ENCODE assay signal across 8 cellular contexts in genomic region chr2:241860184-241861078, GRCh38. TPM values are rescaled to one million over a fixed set of nuclear protein-coding genes. Genes with fewer than 3 reads are reported as not detected.
DNase-seq lines count a peak whose midpoint lies in the region; ATAC-seq and TF ChIP-seq lines count a peak whose summit lies in the region.

No MANE protein-coding gene starts in this region.

- no peaks in the 10 kb centered on the region for H3K9me2 ChIP-seq in GM23338 (ENCODE audit: insufficient read depth)

- H3K4me3 Mint-ChIP-seq in activated T-cell treated with anti-CD3 and anti-CD28 coated beads, Interleukin-2, amount 50 U/mL, for 24 hours: peak overlapping the region; percentile 88
- peak overlapping the region; percentile 82 for H3K4me3 Mint-ChIP-seq in activated CD8-positive, alpha-beta T cell treated with anti-CD3 and anti-CD28 coated beads for 36 hours
- H3K4me3 Mint-ChIP-seq in GM23338: no peak overlapping the region

- H3K4me1 ChIP-seq in lower lobe of right lung (peaks cover 20% of the 10 kb centered on the region), uterus (peaks cover 0 to 14% of the 10 kb centered on the region in 2 donors), GM23338 (ENCODE audit: insufficient read depth) (peaks cover 7% of the 10 kb centered on the region; the same call in 1 of the 2 replicates)

- ATAC-seq in activated CD8-positive, alpha-beta T cell treated with anti-CD3 and anti-CD28 coated beads for 36 hours: peak; percentile 38
- ATAC-seq in lower lobe of right lung (peak in 1 of 2 donors; percentile 9), GM23338 (no peak), esophagus mucosa (no peak), HG03469 (IDR thresholded peaks at IDR 0.05; ENCODE audit: unreplicated experiment) (no peak)

- POLR2A ChIA-PET in activated CD8-positive, alpha-beta T cell treated with anti-CD3 and anti-CD28 coated beads for 36 hours (lab: Charles Lee): interaction anchor here (0.9 to 3.0 kb wide), 9 partner anchors 8 to 173 kb away, joined by 3 to 12 read pairs (median 5); no protein-coding TSS in a partner anchor

- peaks cover 13% of the 10 kb centered on the region; the same call in 1 of the 2 replicates for H3F3A ChIP-seq in GM23338 (replicated peaks; ENCODE audit: low read depth)

- H3K4me1 Mint-ChIP-seq in activated T-cell treated with anti-CD3 and anti-CD28 coated beads, Interleukin-2, amount 50 U/mL, for 24 hours (ENCODE audit: low read depth): peaks cover 76% of the 10 kb centered on the region
- H3K4me1 Mint-ChIP-seq in activated CD8-positive, alpha-beta T cell treated with anti-CD3 and anti-CD28 coated beads for 36 hours (ENCODE audit: low read depth): peaks cover 71% of the 10 kb centered on the region
- peaks cover 24% of the 10 kb centered on the region for H3K4me1 Mint-ChIP-seq in GM23338

- peak overlapping the region; percentile 39 for H3K4me3 ChIP-seq in lower lobe of right lung
- H3K4me3 ChIP-seq in uterus: peak overlapping the region; percentile 6 to 31
- H3K4me3 ChIP-seq in GM23338: no peak overlapping the region

- DNase-seq in activated T-cell treated with anti-CD3 and anti-CD28 coated beads, Interleukin-2, amount 50 U/mL, for 24 hours: no peak
- DNase-seq in activated T-cell treated with anti-CD3 and anti-CD28 coated beads for 4 hours (no peak), lower lobe of right lung (peak; percentile 37), uterus (peak in 1 of 2 donors; percentile 34), GM23338 (ENCODE audit: low spot score) (no peak)
- DNase-seq in activated CD8-positive, alpha-beta T cell treated with anti-CD3 and anti-CD28 coated beads for 36 hours: no peak

- CTCF ChIA-PET in activated CD8-positive, alpha-beta T cell treated with anti-CD3 and anti-CD28 coated beads for 36 hours (lab: Charles Lee): interaction anchor here (0.7 to 1.9 kb wide), 6 partner anchors 9 to 158 kb away, joined by 3 to 8 read pairs (median 6); partner anchors contain the start of genes ING5 and RTP5

- peak overlapping the region; percentile 97 for H3K27ac Mint-ChIP-seq in activated T-cell treated with anti-CD3 and anti-CD28 coated beads, Interleukin-2, amount 50 U/mL, for 24 hours
- H3K27ac Mint-ChIP-seq in activated CD8-positive, alpha-beta T cell treated with anti-CD3 and anti-CD28 coated beads for 36 hours: peak overlapping the region; percentile 92
- no peak overlapping the region for H3K27ac Mint-ChIP-seq in GM23338

- H3K27ac ChIP-seq in lower lobe of right lung: peak overlapping the region; percentile 80
- H3K27ac ChIP-seq in uterus: peak overlapping the region; percentile 95 to 96
- H3K27ac ChIP-seq in GM23338 (ENCODE audit: low read depth): no peak overlapping the region

- no peak overlapping the region for H2AFZ ChIP-seq in GM23338

- no peak overlapping the region for H3K4me2 ChIP-seq in GM23338

- H3K36me3 ChIP-seq in lower lobe of right lung: no peaks in the 10 kb centered on the region
- no peaks in the 10 kb centered on the region for H3K36me3 ChIP-seq in uterus
- no peaks in the 10 kb centered on the region for H3K36me3 ChIP-seq in GM23338 (ENCODE audit: insufficient read depth)

- H3K9me3 ChIP-seq in lower lobe of right lung (no peaks in the 10 kb centered on the region), uterus (no peaks in the 10 kb centered on the region)

- TF ChIP-seq CTCF in activated CD8-positive, alpha-beta T cell treated with anti-CD3 and anti-CD28 coated beads for 36 hours (IDR thresholded peaks at IDR 0.05): no peak
- TF ChIP-seq CTCF in lower lobe of right lung (IDR thresholded peaks at IDR 0.05) (no peak), uterus (IDR thresholded peaks at IDR 0.05) (no peak), GM23338 (conservative IDR thresholded peaks at IDR 0.05; ENCODE audit: low read depth in 2 of 2) (no peak)

- no peaks in the 10 kb centered on the region for H4K20me1 ChIP-seq in GM23338 (replicated peaks; ENCODE audit: insufficient read depth)

- peaks cover 25% of the 10 kb centered on the region for H3K36me3 Mint-ChIP-seq in activated T-cell treated with anti-CD3 and anti-CD28 coated beads, Interleukin-2, amount 50 U/mL, for 24 hours (ENCODE audit: low read depth)
- peaks cover 6% of the 10 kb centered on the region for H3K36me3 Mint-ChIP-seq in activated CD8-positive, alpha-beta T cell treated with anti-CD3 and anti-CD28 coated beads for 36 hours (ENCODE audit: low read depth)
- no peaks in the 10 kb centered on the region; the same call in 2 of the 3 replicates for H3K36me3 Mint-ChIP-seq in GM23338 (ENCODE audit: low read depth)

- intact Hi-C loops in activated CD8-positive, alpha-beta T cell treated with anti-CD3 and anti-CD28 coated beads for 36 hours (cut with micrococcal nuclease): loop anchor here (10.0 kb wide), 1 partner anchor 126 kb away; the partner anchor contains the start of gene D2HGDH
- intact Hi-C loops in lower lobe of right lung (cut with DNase I) (no loop called here), uterus (cut with DNase I; ENCODE audit: low total_unique reads) (no loop called here)

- no peaks in the 10 kb centered on the region for H3K27me3 Mint-ChIP-seq in activated T-cell treated with anti-CD3 and anti-CD28 coated beads, Interleukin-2, amount 50 U/mL, for 24 hours
- H3K27me3 Mint-ChIP-seq in activated CD8-positive, alpha-beta T cell treated with anti-CD3 and anti-CD28 coated beads for 36 hours: peaks cover 18% of the 10 kb centered on the region
- H3K27me3 Mint-ChIP-seq in GM23338 (ENCODE audit: insufficient read depth, low read depth, poor library complexity): peaks cover 19% of the 10 kb centered on the region

- H3K9me3 Mint-ChIP-seq in activated T-cell treated with anti-CD3 and anti-CD28 coated beads, Interleukin-2, amount 50 U/mL, for 24 hours: peaks cover 8% of the 10 kb centered on the region
- H3K9me3 Mint-ChIP-seq in activated CD8-positive, alpha-beta T cell treated with anti-CD3 and anti-CD28 coated beads for 36 hours: peaks cover 10% of the 10 kb centered on the region
- H3K9me3 Mint-ChIP-seq in GM23338: peaks cover 5% of the 10 kb centered on the region

- H3K27me3 ChIP-seq in lower lobe of right lung (ENCODE audit: low read depth): peaks cover 30% of the 10 kb centered on the region
- peaks cover 0 to 5% of the 10 kb centered on the region in 2 donors for H3K27me3 ChIP-seq in uterus
- no peaks in the 10 kb centered on the region for H3K27me3 ChIP-seq in GM23338 (ENCODE audit: insufficient read depth)

- no peaks in the 10 kb centered on the region for H3K79me2 ChIP-seq in GM23338 (replicated peaks; ENCODE audit: insufficient read depth)

- TF ChIP-seq POLR2A in uterus (IDR thresholded peaks at IDR 0.05): no peak

TF ChIP-seq in GM23338, 12 proteins besides CTCF, POLR2A, EP300 and RAD21 (continues in another document):
- no peak for TF ChIP-seq CREB1 (CRISPR knock-in tag; IDR thresholded peaks at IDR 0.05; ENCODE audit: low read depth)
- no peak for TF ChIP-seq NANOG (IDR thresholded peaks at IDR 0.05; ENCODE audit: borderline replicate concordance)
- TF ChIP-seq EZH2phosphoT487 (IDR thresholded peaks at IDR 0.05; ENCODE audit: unreplicated experiment): no peak
- no peak for TF ChIP-seq STAT1 (IDR thresholded peaks at IDR 0.05; ENCODE audit: unreplicated experiment)
- no peak for TF ChIP-seq ZNF114 (CRISPR knock-in tag; IDR thresholded peaks at IDR 0.05)
- TF ChIP-seq, protein P1, sequence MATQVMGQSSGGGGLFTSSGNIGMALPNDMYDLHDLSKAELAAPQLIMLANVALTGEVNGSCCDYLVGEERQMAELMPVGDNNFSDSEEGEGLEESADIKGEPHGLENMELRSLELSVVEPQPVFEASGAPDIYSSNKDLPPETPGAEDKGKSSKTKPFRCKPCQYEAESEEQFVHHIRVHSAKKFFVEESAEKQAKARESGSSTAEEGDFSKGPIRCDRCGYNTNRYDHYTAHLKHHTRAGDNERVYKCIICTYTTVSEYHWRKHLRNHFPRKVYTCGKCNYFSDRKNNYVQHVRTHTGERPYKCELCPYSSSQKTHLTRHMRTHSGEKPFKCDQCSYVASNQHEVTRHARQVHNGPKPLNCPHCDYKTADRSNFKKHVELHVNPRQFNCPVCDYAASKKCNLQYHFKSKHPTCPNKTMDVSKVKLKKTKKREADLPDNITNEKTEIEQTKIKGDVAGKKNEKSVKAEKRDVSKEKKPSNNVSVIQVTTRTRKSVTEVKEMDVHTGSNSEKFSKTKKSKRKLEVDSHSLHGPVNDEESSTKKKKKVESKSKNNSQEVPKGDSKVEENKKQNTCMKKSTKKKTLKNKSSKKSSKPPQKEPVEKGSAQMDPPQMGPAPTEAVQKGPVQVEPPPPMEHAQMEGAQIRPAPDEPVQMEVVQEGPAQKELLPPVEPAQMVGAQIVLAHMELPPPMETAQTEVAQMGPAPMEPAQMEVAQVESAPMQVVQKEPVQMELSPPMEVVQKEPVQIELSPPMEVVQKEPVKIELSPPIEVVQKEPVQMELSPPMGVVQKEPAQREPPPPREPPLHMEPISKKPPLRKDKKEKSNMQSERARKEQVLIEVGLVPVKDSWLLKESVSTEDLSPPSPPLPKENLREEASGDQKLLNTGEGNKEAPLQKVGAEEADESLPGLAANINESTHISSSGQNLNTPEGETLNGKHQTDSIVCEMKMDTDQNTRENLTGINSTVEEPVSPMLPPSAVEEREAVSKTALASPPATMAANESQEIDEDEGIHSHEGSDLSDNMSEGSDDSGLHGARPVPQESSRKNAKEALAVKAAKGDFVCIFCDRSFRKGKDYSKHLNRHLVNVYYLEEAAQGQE (IDR thresholded peaks at IDR 0.05; ENCODE audit: unreplicated experiment): no peak
- TF ChIP-seq EZH2 (IDR thresholded peaks at IDR 0.05; ENCODE audit: low read depth, unreplicated experiment): no peak

RNA-seq across cellular contexts. Expression of gene PDCD1, which starts 1.7 kb away (rescaled TPM):
- 10 to 100 TPM; 19.4 to 20.3 TPM for total RNA-seq in activated CD8-positive, alpha-beta T cell treated with anti-CD3 and anti-CD28 coated beads for 36 hours
- total RNA-seq in lower lobe of right lung (1.4 TPM), uterus (under 1 TPM in 1 of 4 donors, not detected in 3; 0.21 TPM), esophagus mucosa (0.20 TPM)
- 0.38 and 1.8 TPM in 2 replicates for total RNA-seq in GM23338 (2014; rRNA removed; shearing (Covaris generic))
- polyA plus RNA-seq in GM23338 (2016; fragmentation: Nextera tagmentation; extraction: Ambion mirVana): 0.23 and 0.34 TPM in 2 replicates

RNA-seq across cellular contexts. Expression of gene RTP5, which starts 9.1 kb away (rescaled TPM):
- under 1 TPM; 0.22 to 0.29 TPM for total RNA-seq in activated CD8-positive, alpha-beta T cell treated with anti-CD3 and anti-CD28 coated beads for 36 hours
- total RNA-seq in lower lobe of right lung (not detected), uterus (under 1 TPM in 1 of 4 donors, not detected in 3; 0.15 TPM), esophagus mucosa (not detected)
- total RNA-seq in GM23338 (2014; rRNA removed; shearing (Covaris generic)): 0.50 TPM in 1 of 2 replicates, not detected in the other
- polyA plus RNA-seq in GM23338 (2016; fragmentation: Nextera tagmentation; extraction: Ambion mirVana): not detected in 2 replicates

RNA-seq across cellular contexts. Expression of gene NEU4, which starts 51.4 kb away (rescaled TPM):
- total RNA-seq in activated CD8-positive, alpha-beta T cell treated with anti-CD3 and anti-CD28 coated beads for 36 hours: under 1 TPM; 0.38 to 0.54 TPM
- total RNA-seq in lower lobe of right lung (not detected), uterus (under 1 TPM in 2 of 4 donors, not detected in 2; 0.21 to 0.29 TPM), esophagus mucosa (not detected)
- 0.62 and 1.2 TPM in 2 replicates for total RNA-seq in GM23338 (2014; rRNA removed; shearing (Covaris generic))
- 0.12 and 0.29 TPM in 2 replicates for polyA plus RNA-seq in GM23338 (2016; fragmentation: Nextera tagmentation; extraction: Ambion mirVana)
